ENCODE assay signal across 8 cellular contexts in the genomic region with DNA sequence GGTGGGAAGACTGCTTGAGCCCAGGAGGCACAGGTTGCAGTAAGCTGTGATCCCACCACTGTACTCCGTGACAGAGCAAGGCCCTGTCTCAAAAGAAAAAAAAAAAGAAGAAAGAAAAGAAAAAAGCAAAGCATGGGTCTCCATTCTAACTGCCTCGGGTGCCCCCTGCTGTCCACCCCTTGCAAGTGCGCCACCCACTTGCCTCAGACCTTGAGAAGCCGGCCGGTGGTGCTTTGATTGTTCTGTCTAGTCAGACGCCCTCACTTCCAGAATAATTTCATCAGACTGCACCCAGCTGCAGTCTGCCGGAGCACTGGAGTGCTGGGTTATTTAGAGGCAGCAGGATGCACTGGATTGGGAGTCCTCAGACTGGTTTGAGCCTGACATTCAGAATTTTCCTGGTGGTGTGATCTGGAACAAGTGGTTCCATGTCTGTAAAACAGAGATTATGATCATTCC. TPM values are rescaled to one million over a fixed set of nuclear protein-coding genes. Genes with fewer than 3 reads are reported as not detected.
DNase-seq lines count a peak whose midpoint lies in the region; ATAC-seq and TF ChIP-seq lines count a peak whose summit lies in the region.

No MANE protein-coding gene starts in this region.

- no peak overlapping the region for H4K8ac ChIP-seq in neuronal stem cell (ENCODE audit: low read depth, low read length)

- H2AFZ ChIP-seq in neuronal stem cell (ENCODE audit: low read length), result peak overlapping the region; percentile 73

- H2BK12ac ChIP-seq in neuronal stem cell (ENCODE audit: low read length), result no peak overlapping the region

- no peak overlapping the region for H2BK120ac ChIP-seq in neuronal stem cell (ENCODE audit: low read depth, low read length)

- H3K79me1 ChIP-seq in neuronal stem cell (ENCODE audit: low read depth, low read length), result no peaks in the 10 kb centered on the region

- H3K4me3 ChIP-seq in Peyer's patch, result no peak overlapping the region
- H3K4me3 ChIP-seq in fibroblast of mammary gland (ENCODE audit: control insufficient read depth, low read depth, low read length), result no peak overlapping the region
- no peak overlapping the region for H3K4me3 ChIP-seq in neuronal stem cell (ENCODE audit: low read length in 2 of 2)

- no peak overlapping the region for H3K9ac ChIP-seq in neuronal stem cell (ENCODE audit: low read depth, low read length, poor library complexity)

- H3K14ac ChIP-seq in neuronal stem cell (ENCODE audit: low read length), result no peak overlapping the region

- H2BK5ac ChIP-seq in neuronal stem cell (ENCODE audit: low read length), result no peak overlapping the region

- DNase-seq in EL (peak; percentile 74), Peyer's patch (peak; percentile 80 to 92 (median 83)), fibroblast of mammary gland (ENCODE audit: low read depth) (peak; percentile 75), neuronal stem cell (ENCODE audit: low spot score) (peak; percentile 77), stromal cell of bone marrow (ENCODE audit: low read depth) (peak; percentile 59)
- peak; percentile 87 for DNase-seq in activated T-cell treated with anti-CD3 and anti-CD28 coated beads, Interleukin-2, amount 50 U/mL, for 48 hours

- H3K27ac ChIP-seq in Peyer's patch (no peak overlapping the region), neuronal stem cell (replicated peaks; ENCODE audit: low read length) (no peak overlapping the region)

- H2AK5ac ChIP-seq in neuronal stem cell (ENCODE audit: low read depth, low read length), result no peak overlapping the region

- no peak for TF ChIP-seq POLR2A in Peyer's patch (IDR thresholded peaks at IDR 0.05)

- H3K4me2 ChIP-seq in neuronal stem cell (ENCODE audit: insufficient read depth, low read length, poor library complexity, severe bottlenecking), result no peak overlapping the region

- H3K18ac ChIP-seq in neuronal stem cell (ENCODE audit: low read length), result no peak overlapping the region

- no peak overlapping the region for H2BK15ac ChIP-seq in neuronal stem cell (ENCODE audit: low read length)

- H3K36me3 ChIP-seq in Peyer's patch (no peaks in the 10 kb centered on the region), neuronal stem cell (replicated peaks in 1 of 2; ENCODE audit: control insufficient read depth in 2 of 2, insufficient read depth in 2 of 2, low read length in 2 of 2) (no peaks in the 10 kb centered on the region)

- H3K23ac ChIP-seq in neuronal stem cell (ENCODE audit: low read depth, low read length, poor library complexity), result no peak overlapping the region

- WGBS in neuronal stem cell (ENCODE audit: extremely low coverage in 2 of 2, insufficient read length in 2 of 2, insufficient replicate concordance in 1 of 2), 2 donors, result no CpG with 5 or more reads among the region's 7 CpGs

- H4K91ac ChIP-seq in neuronal stem cell (ENCODE audit: low read depth, low read length, poor library complexity), result no peak overlapping the region

- peak; percentile 97 for TF ChIP-seq CTCF in LNCAP (IDR thresholded peaks at IDR 0.05)
- peak; percentile 47 to 94 (median 68) for TF ChIP-seq CTCF in Peyer's patch (IDR thresholded peaks at IDR 0.05)
- TF ChIP-seq CTCF in fibroblast of mammary gland (conservative IDR thresholded peaks at IDR 0.05; ENCODE audit: control insufficient read depth, insufficient read depth, low read depth, low read length), result peak; percentile 82

- no peak for ATAC-seq in HG03460 (IDR thresholded peaks at IDR 0.05; ENCODE audit: unreplicated experiment)

- H3K9me3 ChIP-seq in Peyer's patch, result no peaks in the 10 kb centered on the region
- H3K9me3 ChIP-seq in neuronal stem cell (replicated peaks in 1 of 2; ENCODE audit: control insufficient read depth in 2 of 2, insufficient read depth in 1 of 2, low read depth in 1 of 2, low read length in 2 of 2), result no peaks in the 10 kb centered on the region

- no peak overlapping the region for H3K4ac ChIP-seq in neuronal stem cell (ENCODE audit: low read length)

- peaks cover 0 to 4% of the 10 kb centered on the region in 2 donors for H3K27me3 ChIP-seq in Peyer's patch
- H3K27me3 ChIP-seq in neuronal stem cell (ENCODE audit: control insufficient read depth in 3 of 3, insufficient read depth in 3 of 3, low read depth in 1 of 3, low read length in 3 of 3), result peaks cover 0 to 21% (median 3%) of the 10 kb centered on the region in 3 experiments

- H3K4me1 ChIP-seq in Peyer's patch (no peaks in the 10 kb centered on the region), neuronal stem cell (ENCODE audit: control insufficient read depth in 2 of 2, insufficient read depth in 1 of 2, low read depth in 1 of 2, low read length in 2 of 2) (no peaks in the 10 kb centered on the region)

RNA-seq across cellular contexts. Expression of a gene that starts 17.6 kb away (rescaled TPM):
- total RNA-seq in Peyer's patch, result 10 to 100 TPM; 28.9 to 59.5 (median 45.5) TPM
- 48.3 TPM for polyA plus RNA-seq in neuronal stem cell (2013, experiment 1 of 2)
- 48.3 TPM for polyA plus RNA-seq in neuronal stem cell (2013, experiment 2 of 2)

RNA-seq across cellular contexts. Expression of a gene that starts 39.9 kb away (rescaled TPM):
- total RNA-seq in Peyer's patch, result 10 to 100 TPM in 3 of 4 donors, 1 to 10 TPM in 1; 8.0 to 56.1 (median 10.5) TPM
- 0.25 TPM for polyA plus RNA-seq in neuronal stem cell (2013, experiment 1 of 2)
- polyA plus RNA-seq in neuronal stem cell (2013, experiment 2 of 2), result 0.14 TPM
